Comparison of ENCODE assay signal across 8 cellular contexts in the genomic region with DNA sequence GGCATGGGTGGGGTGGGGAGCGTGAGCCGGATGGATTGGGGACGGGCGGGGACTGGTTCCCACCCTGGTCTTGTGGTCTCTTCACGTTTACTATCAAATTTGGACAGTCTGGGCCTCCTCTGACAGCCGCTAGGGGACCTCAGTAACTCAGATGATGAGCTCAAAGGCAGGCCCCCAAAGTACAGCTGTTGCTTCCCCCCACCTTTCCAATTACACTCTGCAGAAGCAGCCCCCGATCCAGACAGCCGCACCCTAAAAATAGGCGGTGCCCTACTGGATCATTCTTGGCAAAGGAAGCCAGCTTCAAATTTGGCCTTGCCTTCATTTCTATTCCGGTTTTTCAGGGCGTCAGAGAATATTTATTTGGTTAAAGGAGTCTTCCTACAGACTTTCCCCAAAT. TPM values are rescaled to one million over a fixed set of nuclear protein-coding genes. Genes with fewer than 3 reads are reported as not detected.
A peak's percentile ranks its signal among the peaks of the same experiment; 100 is the strongest.
DNase-seq lines count a peak whose midpoint lies in the region; ATAC-seq and TF ChIP-seq lines count a peak whose summit lies in the region.

No MANE protein-coding gene starts in this region.

- TF ChIP-seq CTCF in GM12865 (IDR thresholded peaks at IDR 0.05; ENCODE audit: insufficient read depth, low read depth, low read length, missing control alignments) (peak; percentile 71), OCI-LY3 (IDR thresholded peaks at IDR 0.05; ENCODE audit: low read depth, low read length) (peak; percentile 85), brain (conservative IDR thresholded peaks at IDR 0.05) (peak in 1 of 2 experiments; percentile 36)

- no peaks in the 10 kb centered on the region for H4K20me1 ChIP-seq in OCI-LY3 (ENCODE audit: insufficient read depth, low read length)

- H3K79me2 ChIP-seq in OCI-LY3 (ENCODE audit: low read length) = peaks cover 34% of the 10 kb centered on the region

- H3K27me3 Mint-ChIP-seq in brain = peaks cover 88% of the 10 kb centered on the region
- no peaks in the 10 kb centered on the region for H3K27me3 Mint-ChIP-seq in memory B cell

- H3K4me2 ChIP-seq in OCI-LY3 (ENCODE audit: low read length) = peak overlapping the region; percentile 90

- H3K4me3 Mint-ChIP-seq in brain (peak overlapping the region; percentile 84 to 94 (median 88)), memory B cell (peak overlapping the region; percentile 95)

- H3K9me3 Mint-ChIP-seq in brain = peaks cover 0 to 1% (median 0%) of the 10 kb centered on the region in 5 experiments
- no peaks in the 10 kb centered on the region for H3K9me3 Mint-ChIP-seq in memory B cell

- H3K27me3 ChIP-seq in OCI-LY3 (ENCODE audit: low read depth, low read length) (0 out of 2 replicates have a peak, but pooled peaks cover 5% of the 10 kb centered on the region), MG63 (no peaks in the 10 kb centered on the region)

- H3K9ac ChIP-seq in OCI-LY3 (ENCODE audit: low read length) = no peak overlapping the region

- H3K36me3 Mint-ChIP-seq in brain (no peaks in the 10 kb centered on the region), memory B cell (peaks cover 2% of the 10 kb centered on the region)

- peak; percentile 12 for ATAC-seq in memory B cell (ENCODE audit: low read depth)

- H3K4me1 ChIP-seq in OCI-LY3 (ENCODE audit: low read length) = peaks cover 23% of the 10 kb centered on the region

- DNase-seq in GM12865 (ENCODE audit: low read depth) = peak; percentile 73
- peak; percentile 36 to 49 for DNase-seq in memory B cell (ENCODE audit: low spot score in 2 of 2)
- DNase-seq in C1 segment of cervical spinal cord (lab: John Stamatoyannopoulos, UW) = no peak
- no peak for DNase-seq in NCI-H187 treated with DMSO at 0.1 percent for 48 hours (lab: John Stamatoyannopoulos, UW)
- DNase-seq in NCI-H2227 (lab: John Stamatoyannopoulos, UW; ENCODE audit: unreplicated experiment) = no peak
- no peak for DNase-seq in MG63

- H3K4me1 Mint-ChIP-seq in brain (peaks cover 31% of the 10 kb centered on the region), memory B cell (peaks cover 16% of the 10 kb centered on the region)

- H3K36me3 ChIP-seq in OCI-LY3 (replicated peaks; ENCODE audit: low read depth, low read length) = no peaks in the 10 kb centered on the region
- H3K36me3 ChIP-seq in MG63 = no peaks in the 10 kb centered on the region

- no peaks in the 10 kb centered on the region for H3K9me3 ChIP-seq in OCI-LY3 (ENCODE audit: insufficient read depth, low read length)
- H3K9me3 ChIP-seq in MG63 = no peaks in the 10 kb centered on the region

- H3K27ac ChIP-seq in OCI-LY3 (ENCODE audit: low read length) = no peak overlapping the region

- H3K27ac Mint-ChIP-seq in brain (no peak overlapping the region), memory B cell (no peak overlapping the region)

- no peak overlapping the region for H2AFZ ChIP-seq in OCI-LY3 (ENCODE audit: low read depth, low read length)

- H3K4me3 ChIP-seq in GM12865 (ENCODE audit: low read depth, low read length) (no peak overlapping the region), OCI-LY3 (ENCODE audit: low read length) (peak overlapping the region; percentile 91), MG63 (no peak overlapping the region)

RNA-seq across cellular contexts. Expression of a gene that starts 1.9 kb away (rescaled TPM):
- polyA plus RNA-seq in brain (ENCODE audit: insufficient read depth, low read depth, low replicate concordance) = 5.3 TPM
- total RNA-seq in MG63 (2014; rRNA removed; shearing (Covaris generic); ENCODE audit: low replicate concordance) = 1.7 and 2.4 TPM in 2 replicates

Comparison
In these comparisons a context has a peak if more than half of its experiments do, and no peak if none do; other contexts are left out.
1. DNase-seq: peak in GM12865 (single experiment) and memory B cell (2 of 2); none in C1 segment of cervical spinal cord (0 of 14), NCI-H187 treated with DMSO at 0.1 percent for 48 hours (single experiment), NCI-H2227 (single experiment) and MG63 (single experiment).